ENCODE assay signal across 9 cellular contexts in genomic region chr11:73660497-73661034, GRCh38. TPM values are rescaled to one million over a fixed set of nuclear protein-coding genes. Genes with fewer than 3 reads are reported as not detected.
DNase-seq lines count a peak whose midpoint lies in the region; ATAC-seq and TF ChIP-seq lines count a peak whose summit lies in the region.
"Had no signal": no experiment of that assay in that cellular context is flagged by ENCODE, and none has a peak within 500 bp of the region (broad histone marks: within the 10 kb centered on the region; RNA-seq: fewer than 3 reads in every experiment).

No MANE protein-coding gene starts in this region.

- H3K36me3 ChIP-seq in ascending aorta: no peaks in the 10 kb centered on the region
- H3K36me3 ChIP-seq: MG63 had no signal

- H3K4me3 ChIP-seq in ascending aorta: peak overlapping the region; percentile 29 to 58
- H3K4me3 ChIP-seq: MG63 had no signal

- no peaks in the 10 kb centered on the region for H3K27me3 Mint-ChIP-seq in activated CD4-positive, alpha-beta T cell treated with anti-CD3 and anti-CD28 coated beads, Interleukin-2, amount 10 ng/mL, durations not matched to agents 24 days and 14 days

- no peak overlapping the region for H3K27ac Mint-ChIP-seq in activated CD4-positive, alpha-beta T cell treated with anti-CD3 and anti-CD28 coated beads, Interleukin-2, amount 10 ng/mL, durations not matched to agents 24 days and 14 days

- H3K9me3 Mint-ChIP-seq in activated CD4-positive, alpha-beta T cell treated with anti-CD3 and anti-CD28 coated beads, Interleukin-2, amount 10 ng/mL, durations not matched to agents 24 days and 14 days: no peaks in the 10 kb centered on the region

- no peak for TF ChIP-seq CTCF in ascending aorta (IDR thresholded peaks at IDR 0.05)

- no peaks in the 10 kb centered on the region for H3K36me3 Mint-ChIP-seq in activated CD4-positive, alpha-beta T cell treated with anti-CD3 and anti-CD28 coated beads, Interleukin-2, amount 10 ng/mL, durations not matched to agents 24 days and 14 days (ENCODE audit: low read depth)

- H3K4me1 ChIP-seq in ascending aorta: peaks cover 0 to 8% of the 10 kb centered on the region in 2 donors

- H3K4me3 Mint-ChIP-seq in activated CD4-positive, alpha-beta T cell treated with anti-CD3 and anti-CD28 coated beads, Interleukin-2, amount 10 ng/mL, durations not matched to agents 24 days and 14 days: peak overlapping the region; percentile 50

- intact Hi-C loops in activated CD4-positive, alpha-beta T cell treated with anti-CD3 and anti-CD28 coated beads, Interleukin-2, amount 10 ng/mL, durations not matched to agents 24 days and 14 days (cut with micrococcal nuclease): loop anchor here (1.0 kb wide), 2 partner anchors 34 to 309 kb away; no protein-coding TSS in a partner anchor
- intact Hi-C loops in ascending aorta (cut with DNase I): loop anchor here (1.0 to 2.0 kb wide), 3 partner anchors 35 to 310 kb away; no protein-coding TSS in a partner anchor

- ATAC-seq in left lobe of liver: peak; percentile 13
- no peak for ATAC-seq in GM21528 (IDR thresholded peaks at IDR 0.05; ENCODE audit: low FRiP score, unreplicated experiment)

- H3K9me3 ChIP-seq in ascending aorta: no peaks in the 10 kb centered on the region
- H3K9me3 ChIP-seq: MG63 had no signal

- no peaks in the 10 kb centered on the region for H3K27me3 ChIP-seq in ascending aorta
- H3K27me3 ChIP-seq: MG63 had no signal

- peaks cover 7% of the 10 kb centered on the region for H3K4me1 Mint-ChIP-seq in activated CD4-positive, alpha-beta T cell treated with anti-CD3 and anti-CD28 coated beads, Interleukin-2, amount 10 ng/mL, durations not matched to agents 24 days and 14 days

- H3K27ac ChIP-seq in ascending aorta (no peak overlapping the region), substantia nigra (ENCODE audit: low read depth, low read length, poor library complexity, severe bottlenecking) (peak overlapping the region; percentile 84)

- no peak for DNase-seq in activated CD4-positive, alpha-beta T cell treated with anti-CD3 and anti-CD28 coated beads, Interleukin-2, amount 10 ng/mL, durations not matched to agents 24 days and 14 days
- no peak for DNase-seq in activated CD4-positive, alpha-beta T cell treated with anti-CD3 and anti-CD28 coated beads for 1 hour
- DNase-seq in ascending aorta (ENCODE audit: low spot score in 2 of 2) (no peak), left lobe of liver (ENCODE audit: low spot score) (no peak), substantia nigra (lab: John Stamatoyannopoulos, UW) (peak in 2 of 49 donors; percentile 53 to 61), GM03348 (ENCODE audit: low spot score) (no peak), medulla oblongata (ENCODE audit: extremely low spot score) (no peak)

RNA-seq across cellular contexts. Expression of gene PLEKHB1, which starts 14.2 kb away (rescaled TPM):
- total RNA-seq in activated CD4-positive, alpha-beta T cell treated with anti-CD3 and anti-CD28 coated beads, Interleukin-2, amount 10 ng/mL, durations not matched to agents 24 days and 14 days: 1.0 and 1.5 TPM in 2 replicates
- total RNA-seq in ascending aorta (3.5 TPM), left lobe of liver (1.3 TPM)
